ENCODE assay signal across 23 cellular contexts in genomic region chr1:235057385-235058306, GRCh38.
"Had no signal": no experiment of that assay in that cellular context is flagged by ENCODE, and none has a peak within 500 bp of the region (broad histone marks: within the 10 kb centered on the region; RNA-seq: fewer than 3 reads in every experiment).

No MANE protein-coding gene starts in this region.

- H3K36me3 ChIP-seq: breast epithelium, esophagus muscularis mucosa, heart right ventricle, thyroid gland, uterus had no signal

- DNase-seq: activated B cell treated with CpG ODN at 0.5 μM for 24 hours; activated naive CD4-positive, alpha-beta T cell; activated naive CD8-positive, alpha-beta T cell treated with anti-CD3 and anti-CD28 coated beads, Interleukin-2, amount 50 U/mL, for 24 hours; activated T-cell treated with anti-CD3 and anti-CD28 coated beads for 4 hours; anterior cingulate cortex; dermis blood vessel endothelial cell; effector memory CD4-positive, alpha-beta T cell; heart right ventricle; nucleus accumbens; posterior cingulate gyrus; stimulated activated CD4-positive, alpha-beta T cell treated with anti-CD3 and anti-CD28 coated beads, Interleukin-12 subunit alpha, Interleukin-12 subunit beta, amount 100 ng/mL, for 4 hours; stimulated activated CD8-positive, alpha-beta memory T cell treated with anti-CD3 and anti-CD28 coated beads, Interleukin-4, amount 100 ng/mL, for 48 hours; stimulated activated naive CD4-positive, alpha-beta T cell treated with Interleukin-2 at 50 U/mL for 16 hours; thyroid gland; uterus had no signal

- H3K4me1 ChIP-seq: uterus had no signal

- H3K4me3 Mint-ChIP-seq: activated B cell treated with CpG ODN at 0.5 μM for 24 hours; activated CD4-positive, alpha-beta memory T cell treated with anti-CD3 and anti-CD28 coated beads for 36 hours; activated naive CD8-positive, alpha-beta T cell treated with anti-CD3 and anti-CD28 coated beads, Interleukin-2, amount 50 U/mL, for 24 hours; activated T-helper 17 cell treated with anti-CD3 and anti-CD28 coated beads, Interleukin-2, amount 50 U/mL, for 72 hours; mesothelial cell of epicardium; natural killer cell treated with Interleukin-12 subunit alpha and Interleukin-12 subunit beta and Interleukin-15 and Interleukin-18, amount 100 ng/mL, for 72 hours; T-helper 2 cell treated with Interferon-gamma antibody and Interleukin-4, amounts not matched to agents 5 μg/mL and 100 μg/mL, for 36 hours had no signal

- ATAC-seq: activated naive CD8-positive, alpha-beta T cell treated with anti-CD3 and anti-CD28 coated beads, Interleukin-2, amount 50 U/mL, for 24 hours had no signal

- H3K27me3 Mint-ChIP-seq: activated B cell treated with CpG ODN at 0.5 μM for 24 hours; activated CD4-positive, alpha-beta memory T cell treated with anti-CD3 and anti-CD28 coated beads for 36 hours; activated naive CD8-positive, alpha-beta T cell treated with anti-CD3 and anti-CD28 coated beads, Interleukin-2, amount 50 U/mL, for 24 hours; activated T-helper 17 cell treated with anti-CD3 and anti-CD28 coated beads, Interleukin-2, amount 50 U/mL, for 72 hours; natural killer cell treated with Interleukin-12 subunit alpha and Interleukin-12 subunit beta and Interleukin-15 and Interleukin-18, amount 100 ng/mL, for 72 hours had no signal

- H3K36me3 Mint-ChIP-seq: activated CD4-positive, alpha-beta memory T cell treated with anti-CD3 and anti-CD28 coated beads for 36 hours; mesothelial cell of epicardium; natural killer cell treated with Interleukin-12 subunit alpha and Interleukin-12 subunit beta and Interleukin-15 and Interleukin-18, amount 100 ng/mL, for 72 hours had no signal

- H3K27ac ChIP-seq: breast epithelium, esophagus muscularis mucosa, heart right ventricle, thyroid gland, uterus had no signal

- H3K9me3 Mint-ChIP-seq: activated B cell treated with CpG ODN at 0.5 μM for 24 hours; activated CD4-positive, alpha-beta memory T cell treated with anti-CD3 and anti-CD28 coated beads for 36 hours; activated naive CD8-positive, alpha-beta T cell treated with anti-CD3 and anti-CD28 coated beads, Interleukin-2, amount 50 U/mL, for 24 hours; natural killer cell treated with Interleukin-12 subunit alpha and Interleukin-12 subunit beta and Interleukin-15 and Interleukin-18, amount 100 ng/mL, for 72 hours; T-helper 2 cell treated with Interferon-gamma antibody and Interleukin-4, amounts not matched to agents 5 μg/mL and 100 μg/mL, for 36 hours had no signal

- H3K4me3 ChIP-seq: breast epithelium, esophagus muscularis mucosa, heart right ventricle, lung, thyroid gland, uterus had no signal

- H3K27ac Mint-ChIP-seq: activated B cell treated with CpG ODN at 0.5 μM for 24 hours; activated naive CD8-positive, alpha-beta T cell treated with anti-CD3 and anti-CD28 coated beads, Interleukin-2, amount 50 U/mL, for 24 hours; activated T-helper 17 cell treated with anti-CD3 and anti-CD28 coated beads, Interleukin-2, amount 50 U/mL, for 72 hours; mesothelial cell of epicardium; T-helper 2 cell treated with Interferon-gamma antibody and Interleukin-4, amounts not matched to agents 5 μg/mL and 100 μg/mL, for 36 hours had no signal

- H3K27me3 ChIP-seq: breast epithelium, esophagus muscularis mucosa, heart right ventricle, thyroid gland, uterus had no signal

- H3K9me3 ChIP-seq: breast epithelium, esophagus muscularis mucosa, heart right ventricle, thyroid gland, uterus had no signal

- H3K4me1 Mint-ChIP-seq: activated T-helper 17 cell treated with anti-CD3 and anti-CD28 coated beads, Interleukin-2, amount 50 U/mL, for 72 hours had no signal
